Comparison of ENCODE assay signal across 26 cellular contexts in the genomic region with DNA sequence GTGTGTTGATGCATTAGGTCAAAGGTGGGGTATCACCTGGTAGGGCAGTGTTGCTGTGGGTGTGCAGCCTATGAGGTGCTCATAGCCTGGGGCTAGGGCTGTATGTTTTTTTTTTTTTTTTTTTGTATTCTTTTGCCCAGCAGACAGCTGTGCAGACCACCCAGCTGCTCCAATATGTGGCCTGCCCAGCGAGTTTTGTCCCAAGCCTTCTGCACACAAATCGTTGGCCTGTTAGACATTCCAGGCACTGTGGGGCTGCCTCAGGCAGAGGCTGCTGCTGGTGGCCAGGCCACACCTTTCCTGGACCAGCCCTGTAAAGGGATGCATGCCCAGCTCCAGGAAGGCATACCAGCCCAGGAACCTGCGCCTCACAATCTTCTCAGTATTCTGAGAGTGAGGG.
"Had no signal": no experiment of that assay in that cellular context is flagged by ENCODE, and none has a peak within 500 bp of the region (broad histone marks: within the 10 kb centered on the region; RNA-seq: fewer than 3 reads in every experiment).

No MANE protein-coding gene starts in this region.

- H3K4me3 Mint-ChIP-seq: dendritic cell treated with granulocyte-macrophage colony-stimulating factor and Interleukin-4, amounts not matched to agents 40 ng/mL and 50 ng/mL, for 4 days; effector memory CD8-positive, alpha-beta T cell; endodermal cell had no signal

- H3K9me3 ChIP-seq: esophagus squamous epithelium, gastrocnemius medialis, lower lobe of right lung had no signal

- H3K27me3 Mint-ChIP-seq: dendritic cell treated with granulocyte-macrophage colony-stimulating factor and Interleukin-4, amounts not matched to agents 40 ng/mL and 50 ng/mL, for 4 days; effector memory CD8-positive, alpha-beta T cell had no signal

- H3K4me3 ChIP-seq: coronary artery, esophagus squamous epithelium, gastrocnemius medialis, heart right ventricle, left lung, lower lobe of right lung had no signal

- H3K27me3 ChIP-seq: esophagus squamous epithelium, gastrocnemius medialis, heart right ventricle, left lung had no signal

- H3K27ac ChIP-seq: coronary artery, epithelial cell of prostate, esophagus squamous epithelium, gastrocnemius medialis, heart right ventricle, left lung, lower lobe of right lung had no signal

- ATAC-seq: effector memory CD8-positive, alpha-beta T cell; esophagus mucosa; gastrocnemius medialis; heart right ventricle; left cardiac atrium; left lung; left ventricle myocardium superior had no signal

- H3K4me1 ChIP-seq: esophagus squamous epithelium, gastrocnemius medialis, left lung, lower lobe of right lung had no signal

- H3K27ac Mint-ChIP-seq: dendritic cell treated with granulocyte-macrophage colony-stimulating factor and Interleukin-4, amounts not matched to agents 40 ng/mL and 50 ng/mL, for 4 days; effector memory CD8-positive, alpha-beta T cell; endodermal cell had no signal

- H3K36me3 ChIP-seq: esophagus squamous epithelium, gastrocnemius medialis, heart right ventricle, left lung, lower lobe of right lung had no signal

- DNase-seq: effector CD8-positive, alpha-beta T cell; effector memory CD8-positive, alpha-beta T cell; endodermal cell; erythroblast; esophagus squamous epithelium; foreskin fibroblast; foreskin melanocyte; gastrocnemius medialis; glutamatergic neuron; head of caudate nucleus; heart right ventricle; hippocampal formation; left cardiac atrium; left ventricle myocardium superior; lower lobe of right lung; mesenchymal stem cell; midbrain had no signal

- H3K4me1 Mint-ChIP-seq: endodermal cell had no signal

- FAIRE-seq: colon, endometrium, islet of Langerhans, keratinocyte had no signal
